ENCODE assay signal across 8 cellular contexts in the genomic region with DNA sequence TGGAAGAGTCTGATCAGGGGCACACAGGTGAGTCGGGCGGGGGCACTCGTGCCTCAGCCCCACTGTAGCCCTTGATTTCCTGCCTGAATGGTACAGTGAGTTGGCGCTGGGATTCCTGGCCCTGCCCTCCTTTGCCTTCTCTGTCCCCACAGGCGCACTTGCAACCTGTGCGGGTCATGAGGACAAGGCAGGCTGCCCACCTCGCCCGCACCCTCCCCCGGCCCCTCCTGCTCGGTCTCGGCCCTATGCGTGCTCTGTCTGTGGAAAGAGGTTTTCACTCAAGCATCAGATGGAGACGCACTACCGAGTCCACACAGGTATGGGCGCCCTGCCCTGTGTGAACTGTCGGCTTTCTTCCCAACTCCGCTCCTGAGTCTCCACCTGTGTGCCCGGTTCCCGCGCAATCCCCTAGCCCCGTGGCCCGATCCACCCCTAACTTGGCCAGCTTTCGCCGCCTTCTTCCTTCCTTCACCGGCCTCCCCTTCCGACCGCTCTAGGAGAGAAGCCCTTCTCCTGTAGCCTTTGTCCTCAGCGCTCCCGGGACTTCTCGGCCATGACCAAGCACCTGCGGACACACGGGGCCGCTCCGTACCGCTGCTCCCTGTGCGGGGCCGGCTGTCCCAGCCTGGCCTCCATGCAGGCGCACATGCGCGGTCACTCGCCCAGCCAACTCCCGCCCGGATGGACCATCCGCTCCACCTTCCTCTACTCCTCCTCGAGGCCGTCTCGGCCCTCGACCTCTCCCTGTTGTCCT. TPM values are rescaled to one million over a fixed set of nuclear protein-coding genes. Genes with fewer than 3 reads are reported as not detected.
DNase-seq lines count a peak whose midpoint lies in the region; ATAC-seq and TF ChIP-seq lines count a peak whose summit lies in the region.

No MANE protein-coding gene starts in this region.

- H3K4me1 ChIP-seq in CD4-positive, alpha-beta memory T cell (ENCODE audit: insufficient read depth, low read length): peaks cover 68% of the 10 kb centered on the region
- peaks cover 37 to 59% of the 10 kb centered on the region in 2 donors for H3K4me1 ChIP-seq in naive thymus-derived CD4-positive, alpha-beta T cell (ENCODE audit: control insufficient read depth in 2 of 2, insufficient read depth in 2 of 2, low read length in 2 of 2)

- peak overlapping the region; percentile 71 for H3K27ac ChIP-seq in CD4-positive, alpha-beta memory T cell (ENCODE audit: low read depth, low read length)
- peak overlapping the region; percentile 80 for H3K27ac ChIP-seq in naive thymus-derived CD4-positive, alpha-beta T cell (ENCODE audit: low read depth, low read length)

- peaks cover 0 to 1% (median 0%) of the 10 kb centered on the region in 8 donors for H3K9me3 Mint-ChIP-seq in CD4-positive, alpha-beta memory T cell
- H3K9me3 Mint-ChIP-seq in HFFc6: no peaks in the 10 kb centered on the region
- H3K9me3 Mint-ChIP-seq in T-helper 2 cell treated with Interferon-gamma antibody and Interleukin-4, amounts not matched to agents 5 μg/mL and 100 μg/mL, for 36 hours: no peaks in the 10 kb centered on the region
- H3K9me3 Mint-ChIP-seq in naive thymus-derived CD4-positive, alpha-beta T cell: no peaks in the 10 kb centered on the region

- DNase-seq in CD4-positive, alpha-beta memory T cell: peak in 2 of 5 donors; percentile 27 to 56
- DNase-seq in HFFc6 (peak; percentile 28), epithelial cell of proximal tubule (ENCODE audit: low read depth) (no peak), GF-D8 (lab: John Stamatoyannopoulos, UW) (no peak), MV-4-11 (lab: John Stamatoyannopoulos, UW) (no peak)
- no peak for DNase-seq in T-helper 2 cell treated with Interferon-gamma antibody and Interleukin-4, amounts not matched to agents 5 μg/mL and 100 μg/mL, for 36 hours (ENCODE audit: low spot score)
- peak in 2 of 9 donors; percentile 19 to 29 for DNase-seq in naive thymus-derived CD4-positive, alpha-beta T cell

- H3K9me3 ChIP-seq in CD4-positive, alpha-beta memory T cell (ENCODE audit: control insufficient read depth in 1 of 2, low read length in 2 of 2): no peaks in the 10 kb centered on the region
- H3K9me3 ChIP-seq in naive thymus-derived CD4-positive, alpha-beta T cell (ENCODE audit: control insufficient read depth in 2 of 3, low read length in 3 of 3): no peaks in the 10 kb centered on the region

- POLR2A ChIA-PET in CD4-positive, alpha-beta memory T cell (lab: Charles Lee; ENCODE audit: partially characterized antibody): interaction anchor here (0.6 to 6.3 kb wide), 7 partner anchors 10 to 32 kb away, joined by 3 to 61 read pairs (median 4); partner anchors contain the start of genes IGFLR1, LIN37, PSENEN and U2AF1L4
- POLR2A ChIA-PET in naive thymus-derived CD4-positive, alpha-beta T cell (lab: Charles Lee): interaction anchor here (1.0 to 1.1 kb wide), 4 partner anchors 9 to 26 kb away, joined by 3 to 6 read pairs (median 4); partner anchors contain the start of gene IGFLR1

- CTCF ChIA-PET in CD4-positive, alpha-beta memory T cell (lab: Charles Lee; ENCODE audit: partially characterized antibody): interaction anchor here (0.7 to 6.0 kb wide), 6 partner anchors 13 to 206 kb away, joined by 3 to 54 read pairs (median 4); partner anchors contain the start of gene LIN37
- CTCF ChIA-PET in naive thymus-derived CD4-positive, alpha-beta T cell (lab: Charles Lee): interaction anchor here (0.6 to 3.2 kb wide), 3 partner anchors 14 to 446 kb away, joined by 3 to 11 read pairs (median 5); no protein-coding TSS in a partner anchor

- no peak for ATAC-seq in naive thymus-derived CD4-positive, alpha-beta T cell
- no peak for ATAC-seq in HG03159 (IDR thresholded peaks at IDR 0.05; ENCODE audit: unreplicated experiment)

- H3K36me3 ChIP-seq in CD4-positive, alpha-beta memory T cell (ENCODE audit: insufficient read depth, low read length): peaks cover 3% of the 10 kb centered on the region
- H3K36me3 ChIP-seq in naive thymus-derived CD4-positive, alpha-beta T cell (ENCODE audit: control insufficient read depth in 2 of 3, insufficient read depth in 3 of 3, low read length in 3 of 3): peaks cover 0 to 13% (median 0%) of the 10 kb centered on the region in 3 experiments

- H3K4me3 Mint-ChIP-seq in CD4-positive, alpha-beta memory T cell: peak overlapping the region; percentile 91 to 99 (median 94)
- H3K4me3 Mint-ChIP-seq in HFFc6: peak overlapping the region; percentile 91
- peak overlapping the region; percentile 89 for H3K4me3 Mint-ChIP-seq in T-helper 2 cell treated with Interferon-gamma antibody and Interleukin-4, amounts not matched to agents 5 μg/mL and 100 μg/mL, for 36 hours
- H3K4me3 Mint-ChIP-seq in naive thymus-derived CD4-positive, alpha-beta T cell: peak overlapping the region; percentile 88 to 99 (median 96)

- peak overlapping the region; percentile 90 to 99 (median 94) for H3K27ac Mint-ChIP-seq in CD4-positive, alpha-beta memory T cell
- H3K27ac Mint-ChIP-seq in HFFc6: peak overlapping the region; percentile 92
- peak overlapping the region; percentile 94 for H3K27ac Mint-ChIP-seq in T-helper 2 cell treated with Interferon-gamma antibody and Interleukin-4, amounts not matched to agents 5 μg/mL and 100 μg/mL, for 36 hours
- peak overlapping the region; percentile 22 to 98 (median 92) for H3K27ac Mint-ChIP-seq in naive thymus-derived CD4-positive, alpha-beta T cell

- H3K4me3 ChIP-seq in CD4-positive, alpha-beta memory T cell (ENCODE audit: low read length in 2 of 2): peak overlapping the region; percentile 68 to 81
- peak overlapping the region; percentile 78 for H3K4me3 ChIP-seq in epithelial cell of proximal tubule (ENCODE audit: low read depth, low read length)
- peak overlapping the region; percentile 84 for H3K4me3 ChIP-seq in naive thymus-derived CD4-positive, alpha-beta T cell (ENCODE audit: low read length)

- intact Hi-C loops in CD4-positive, alpha-beta memory T cell (cut with micrococcal nuclease): no loop called here
- intact Hi-C loops in naive thymus-derived CD4-positive, alpha-beta T cell (cut with micrococcal nuclease): loop anchor here (2.0 to 5.0 kb wide), 4 partner anchors 89 to 363 kb away; partner anchors contain the start of genes ALKBH6 (in 1 of the 2) and RBM42 (in 1 of the 2)

- TF ChIP-seq CTCF in HFFc6 (IDR thresholded peaks at IDR 0.05) (no peak), epithelial cell of proximal tubule (conservative IDR thresholded peaks at IDR 0.05; ENCODE audit: low read depth, low read length) (no peak)

- H3K4me1 Mint-ChIP-seq in CD4-positive, alpha-beta memory T cell: peaks cover 48 to 72% (median 60%) of the 10 kb centered on the region in 4 donors
- peaks cover 22% of the 10 kb centered on the region for H3K4me1 Mint-ChIP-seq in HFFc6 (ENCODE audit: low read depth)
- H3K4me1 Mint-ChIP-seq in T-helper 2 cell treated with Interferon-gamma antibody and Interleukin-4, amounts not matched to agents 5 μg/mL and 100 μg/mL, for 36 hours (ENCODE audit: low read depth): peaks cover 49% of the 10 kb centered on the region
- H3K4me1 Mint-ChIP-seq in naive thymus-derived CD4-positive, alpha-beta T cell: peaks cover 40 to 66% (median 61%) of the 10 kb centered on the region in 7 donors

- no peaks in the 10 kb centered on the region for H3K27me3 ChIP-seq in CD4-positive, alpha-beta memory T cell (ENCODE audit: insufficient read depth, low read length)
- no peaks in the 10 kb centered on the region for H3K27me3 ChIP-seq in naive thymus-derived CD4-positive, alpha-beta T cell (ENCODE audit: control insufficient read depth in 2 of 2, insufficient read depth in 2 of 2, low read length in 2 of 2)

- H3K36me3 Mint-ChIP-seq in CD4-positive, alpha-beta memory T cell: peaks cover 4 to 8% of the 10 kb centered on the region in 2 donors
- peaks cover 8% of the 10 kb centered on the region; the same call in 1 of the 2 replicates for H3K36me3 Mint-ChIP-seq in HFFc6 (ENCODE audit: low read depth)
- H3K36me3 Mint-ChIP-seq in T-helper 2 cell treated with Interferon-gamma antibody and Interleukin-4, amounts not matched to agents 5 μg/mL and 100 μg/mL, for 36 hours (ENCODE audit: low read depth): peaks cover 36% of the 10 kb centered on the region
- H3K36me3 Mint-ChIP-seq in naive thymus-derived CD4-positive, alpha-beta T cell: peaks cover 0 to 15% (median 3%) of the 10 kb centered on the region in 5 donors

- no peaks in the 10 kb centered on the region for H3K27me3 Mint-ChIP-seq in CD4-positive, alpha-beta memory T cell
- H3K27me3 Mint-ChIP-seq in HFFc6 (ENCODE audit: insufficient read depth): peaks cover 6% of the 10 kb centered on the region; the same call in 1 of the 2 replicates
- H3K27me3 Mint-ChIP-seq in T-helper 2 cell treated with Interferon-gamma antibody and Interleukin-4, amounts not matched to agents 5 μg/mL and 100 μg/mL, for 36 hours (ENCODE audit: low read depth): no peaks in the 10 kb centered on the region
- H3K27me3 Mint-ChIP-seq in naive thymus-derived CD4-positive, alpha-beta T cell: no peaks in the 10 kb centered on the region

RNA-seq across cellular contexts. Expression of gene KMT2B, which starts 1.6 kb away (rescaled TPM):
- 10 to 100 TPM; 83.4 to 84.3 TPM for total RNA-seq in CD4-positive, alpha-beta memory T cell
- 1 to 10 TPM in 1 of 2 donors, not detected in 1; 2.8 TPM for polyA plus RNA-seq in CD4-positive, alpha-beta memory T cell
- 10 to 100 TPM; 20.1 to 24.4 (median 21.7) TPM for total RNA-seq in HFFc6 (2021; fragmentation: NEBNext Ultra II Directional; extraction: Animal tissue kit (Norgen Biotek cat#: 25700))
- 7.4 and 20.2 TPM in 2 replicates for total RNA-seq in epithelial cell of proximal tubule
- 10 to 100 TPM; 64.2 to 79.8 (median 77.3) TPM for total RNA-seq in naive thymus-derived CD4-positive, alpha-beta T cell
- polyA plus RNA-seq in naive thymus-derived CD4-positive, alpha-beta T cell: 1 to 10 TPM in 1 of 2 donors, under 1 TPM in 1; 0.60 to 3.2 TPM

RNA-seq across cellular contexts. Expression of gene ZBTB32, which starts 11.8 kb away (rescaled TPM):
- under 1 TPM; 0.49 to 0.50 TPM for total RNA-seq in CD4-positive, alpha-beta memory T cell
- polyA plus RNA-seq in CD4-positive, alpha-beta memory T cell: under 1 TPM in 1 of 2 donors, not detected in 1; 0.45 TPM
- total RNA-seq in HFFc6 (2021; fragmentation: NEBNext Ultra II Directional; extraction: Animal tissue kit (Norgen Biotek cat#: 25700)): not detected
- total RNA-seq in epithelial cell of proximal tubule: not detected in 2 replicates
- 10 to 100 TPM in 1 of 5 experiments, 1 to 10 TPM in 1, under 1 TPM in 2, not detected in 1; 0.35 to 41.6 (median 1.0) TPM for total RNA-seq in naive thymus-derived CD4-positive, alpha-beta T cell
- polyA plus RNA-seq in naive thymus-derived CD4-positive, alpha-beta T cell: not detected

RNA-seq across cellular contexts. Expression of gene IGFLR1, which starts 26.1 kb away (rescaled TPM):
- total RNA-seq in CD4-positive, alpha-beta memory T cell: 100 to 1,000 TPM; 119 to 124 TPM
- 10 to 100 TPM; 93.9 to 99.5 TPM for polyA plus RNA-seq in CD4-positive, alpha-beta memory T cell
- 1 to 10 TPM in 4 of 6 experiments, under 1 TPM in 2; 0.76 to 2.8 (median 1.4) TPM for total RNA-seq in HFFc6 (2021; fragmentation: NEBNext Ultra II Directional; extraction: Animal tissue kit (Norgen Biotek cat#: 25700))
- total RNA-seq in epithelial cell of proximal tubule: 7.9 and 15.3 TPM in 2 replicates
- 100 to 1,000 TPM in 2 of 5 experiments, 10 to 100 TPM in 3; 61.4 to 113 (median 62.8) TPM for total RNA-seq in naive thymus-derived CD4-positive, alpha-beta T cell
- polyA plus RNA-seq in naive thymus-derived CD4-positive, alpha-beta T cell: 100 to 1,000 TPM in 1 of 2 donors, 10 to 100 TPM in 1; 99.5 to 107 TPM

RNA-seq across cellular contexts. Expression of gene U2AF1L4, which starts 29.1 kb away (rescaled TPM):
- total RNA-seq in CD4-positive, alpha-beta memory T cell: 10 to 100 TPM; 60.5 to 65.2 TPM
- polyA plus RNA-seq in CD4-positive, alpha-beta memory T cell: 10 to 100 TPM; 48.7 to 50.9 TPM
- total RNA-seq in HFFc6 (2021; fragmentation: NEBNext Ultra II Directional; extraction: Animal tissue kit (Norgen Biotek cat#: 25700)): 10 to 100 TPM; 18.0 to 20.8 (median 18.7) TPM
- total RNA-seq in epithelial cell of proximal tubule: 5.9 and 6.5 TPM in 2 replicates
- total RNA-seq in naive thymus-derived CD4-positive, alpha-beta T cell: 10 to 100 TPM; 33.7 to 86.8 (median 68.6) TPM
- polyA plus RNA-seq in naive thymus-derived CD4-positive, alpha-beta T cell: 10 to 100 TPM; 75.7 to 89.7 TPM

RNA-seq across cellular contexts. Expression of gene PSENEN, which starts 29.3 kb away (rescaled TPM):
- total RNA-seq in CD4-positive, alpha-beta memory T cell: 10 to 100 TPM; 27.2 TPM
- polyA plus RNA-seq in CD4-positive, alpha-beta memory T cell: 10 to 100 TPM; 84.6 to 89.9 TPM
- total RNA-seq in HFFc6 (2021; fragmentation: NEBNext Ultra II Directional; extraction: Animal tissue kit (Norgen Biotek cat#: 25700)): 10 to 100 TPM; 68.2 to 86.6 (median 74.9) TPM
- 49.6 and 63.7 TPM in 2 replicates for total RNA-seq in epithelial cell of proximal tubule
- total RNA-seq in naive thymus-derived CD4-positive, alpha-beta T cell: 10 to 100 TPM; 20.4 to 50.9 (median 26.3) TPM
- polyA plus RNA-seq in naive thymus-derived CD4-positive, alpha-beta T cell: 10 to 100 TPM; 49.0 to 79.1 TPM
